ENCODE assay signal across 8 cellular contexts in the genomic region with DNA sequence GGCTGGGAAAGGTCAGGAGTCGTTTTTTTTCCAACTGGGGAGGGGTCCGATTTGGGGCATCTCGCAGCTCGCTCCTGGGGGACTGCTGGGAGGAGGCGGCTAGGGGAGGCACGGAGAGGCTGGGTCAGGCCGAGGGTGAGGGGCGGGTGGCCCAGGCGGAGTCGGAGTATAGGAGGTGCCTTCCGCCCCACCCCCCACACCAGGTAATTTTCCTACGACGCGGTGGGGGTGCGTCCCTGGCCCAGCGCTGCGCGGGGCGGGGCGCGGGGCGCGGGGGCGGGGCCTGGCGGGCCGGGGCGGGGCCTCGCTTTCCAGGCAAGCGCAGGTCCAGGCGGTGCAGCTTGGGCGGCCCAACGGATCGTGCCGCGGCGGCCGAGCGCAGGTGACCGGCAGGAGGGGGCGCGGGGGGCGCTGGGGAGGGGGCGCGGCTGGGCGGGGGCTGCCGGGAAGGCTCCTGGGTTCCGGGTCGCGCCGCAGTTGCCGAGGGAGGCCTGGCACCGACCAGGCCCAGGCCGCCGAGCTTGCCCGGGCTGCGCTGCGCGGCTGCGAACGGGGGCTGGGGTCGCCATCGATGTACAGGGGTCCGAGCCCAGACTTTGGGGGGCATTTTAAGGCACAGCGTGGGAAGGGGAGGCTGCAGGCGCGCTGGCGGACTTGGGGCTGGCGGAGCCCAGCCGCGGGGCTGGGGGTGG. TPM values are rescaled to one million over a fixed set of nuclear protein-coding genes. Genes with fewer than 3 reads are reported as not detected.
DNase-seq lines count a peak whose midpoint lies in the region; ATAC-seq and TF ChIP-seq lines count a peak whose summit lies in the region.

A gene with protein sequence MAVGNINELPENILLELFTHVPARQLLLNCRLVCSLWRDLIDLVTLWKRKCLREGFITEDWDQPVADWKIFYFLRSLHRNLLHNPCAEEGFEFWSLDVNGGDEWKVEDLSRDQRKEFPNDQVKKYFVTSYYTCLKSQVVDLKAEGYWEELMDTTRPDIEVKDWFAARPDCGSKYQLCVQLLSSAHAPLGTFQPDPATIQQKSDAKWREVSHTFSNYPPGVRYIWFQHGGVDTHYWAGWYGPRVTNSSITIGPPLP (plus strand): TSS at position 307 of the 692 bp plus-strand sequence. CDS start 959 bp downstream, outside the sequence.

- peak within 1 kb of the TSS; percentile 65 for H3K27ac ChIP-seq in temporal lobe (ENCODE audit: low read depth, low read length)

- intact Hi-C loops in activated T-helper 1 cell treated with anti-CD3 and anti-CD28 coated beads, Interleukin-12 subunit alpha, Interleukin-12 subunit beta, Interleukin-2, Interleukin-4 antibody, amounts not matched to agents 30 ng/mL and 10 ng/mL and 1 ng/mL, durations not matched to agents 14 hours and 24 hours and 36 hours (cut with micrococcal nuclease): loop anchor here (1.0 to 5.0 kb wide), 5 partner anchors 10 to 253 kb away; a partner anchor contains a TSS

- peaks cover 8% of the 10 kb centered on the region for H3K36me3 Mint-ChIP-seq in activated T-helper 1 cell treated with anti-CD3 and anti-CD28 coated beads, Interleukin-12 subunit alpha, Interleukin-12 subunit beta, Interleukin-2, Interleukin-4 antibody, amounts not matched to agents 30 ng/mL and 10 ng/mL and 1 ng/mL, durations not matched to agents 14 hours and 24 hours and 36 hours (ENCODE audit: low read depth)
- no peaks in the 10 kb centered on the region for H3K36me3 Mint-ChIP-seq in neural crest cell (ENCODE audit: low read depth)

- TF ChIP-seq CTCF in fibroblast of the aortic adventitia (IDR thresholded peaks at IDR 0.05; ENCODE audit: insufficient read depth, low read length): no peak
- no peak for TF ChIP-seq CTCF in neural crest cell (conservative IDR thresholded peaks at IDR 0.05)

- H3K27me3 Mint-ChIP-seq in activated T-helper 1 cell treated with anti-CD3 and anti-CD28 coated beads, Interleukin-12 subunit alpha, Interleukin-12 subunit beta, Interleukin-2, Interleukin-4 antibody, amounts not matched to agents 30 ng/mL and 10 ng/mL and 1 ng/mL, durations not matched to agents 14 hours and 24 hours and 36 hours (ENCODE audit: insufficient read depth): peaks cover 16% of the 10 kb centered on the region
- H3K27me3 Mint-ChIP-seq in neural crest cell (ENCODE audit: low read depth): peaks cover 51% of the 10 kb centered on the region

- ATAC-seq in GM21737 (IDR thresholded peaks at IDR 0.05; ENCODE audit: unreplicated experiment): peak; percentile 75
- no peak for ATAC-seq in HG03378 (IDR thresholded peaks at IDR 0.05; ENCODE audit: unreplicated experiment)

- peaks cover 22% of the 10 kb centered on the region for H3K4me1 Mint-ChIP-seq in activated T-helper 1 cell treated with anti-CD3 and anti-CD28 coated beads, Interleukin-12 subunit alpha, Interleukin-12 subunit beta, Interleukin-2, Interleukin-4 antibody, amounts not matched to agents 30 ng/mL and 10 ng/mL and 1 ng/mL, durations not matched to agents 14 hours and 24 hours and 36 hours (ENCODE audit: low read depth)
- peaks cover 7% of the 10 kb centered on the region for H3K4me1 Mint-ChIP-seq in neural crest cell

- H3K4me3 ChIP-seq in fibroblast of the aortic adventitia (ENCODE audit: low read depth, low read length): peak within 1 kb of the TSS; percentile 78

- no peaks in the 10 kb centered on the region for H3K9me3 Mint-ChIP-seq in activated T-helper 1 cell treated with anti-CD3 and anti-CD28 coated beads, Interleukin-12 subunit alpha, Interleukin-12 subunit beta, Interleukin-2, Interleukin-4 antibody, amounts not matched to agents 30 ng/mL and 10 ng/mL and 1 ng/mL, durations not matched to agents 14 hours and 24 hours and 36 hours
- no peaks in the 10 kb centered on the region for H3K9me3 Mint-ChIP-seq in neural crest cell

- H3K4me3 Mint-ChIP-seq in activated T-helper 1 cell treated with anti-CD3 and anti-CD28 coated beads, Interleukin-12 subunit alpha, Interleukin-12 subunit beta, Interleukin-2, Interleukin-4 antibody, amounts not matched to agents 30 ng/mL and 10 ng/mL and 1 ng/mL, durations not matched to agents 14 hours and 24 hours and 36 hours: peak within 1 kb of the TSS; percentile 77
- peak within 1 kb of the TSS; percentile 79 for H3K4me3 Mint-ChIP-seq in neural crest cell

- peak; percentile 26 for DNase-seq in COR-L47 (lab: John Stamatoyannopoulos, UW)
- DNase-seq in NCI-H510A (lab: John Stamatoyannopoulos, UW): peak; percentile 82
- peak; percentile 41 for DNase-seq in activated T-helper 1 cell treated with anti-CD3 and anti-CD28 coated beads, Interleukin-12 subunit alpha, Interleukin-12 subunit beta, Interleukin-2, Interleukin-4 antibody, amounts not matched to agents 30 ng/mL and 10 ng/mL and 1 ng/mL, durations not matched to agents 14 hours and 24 hours and 36 hours (ENCODE audit: low spot score)
- no peak for DNase-seq in fibroblast of the aortic adventitia (ENCODE audit: low read depth)
- no peak for DNase-seq in neural crest cell (ENCODE audit: low read depth, low spot score)

- H3K27ac Mint-ChIP-seq in activated T-helper 1 cell treated with anti-CD3 and anti-CD28 coated beads, Interleukin-12 subunit alpha, Interleukin-12 subunit beta, Interleukin-2, Interleukin-4 antibody, amounts not matched to agents 30 ng/mL and 10 ng/mL and 1 ng/mL, durations not matched to agents 14 hours and 24 hours and 36 hours: no peak within 1 kb of the TSS
- no peak within 1 kb of the TSS for H3K27ac Mint-ChIP-seq in neural crest cell (ENCODE audit: unreplicated experiment)

RNA-seq across cellular contexts. Expression of the gene that starts here (rescaled TPM):
- 22.0 and 24.2 TPM in 2 replicates for total RNA-seq in activated T-helper 1 cell treated with anti-CD3 and anti-CD28 coated beads, Interleukin-12 subunit alpha, Interleukin-12 subunit beta, Interleukin-2, Interleukin-4 antibody, amounts not matched to agents 30 ng/mL and 10 ng/mL and 1 ng/mL, durations not matched to agents 14 hours and 24 hours and 36 hours
- total RNA-seq in fibroblast of the aortic adventitia (ENCODE audit: low replicate concordance): 8.1 and 16.0 TPM in 2 replicates
- total RNA-seq in neural crest cell: 9.7 and 10.7 TPM in 2 replicates
- 42.5 TPM for total RNA-seq in temporal lobe

Comparison
In these comparisons a context has a peak if more than half of its experiments do, and no peak if none do; other contexts are left out.
1. DNase-seq: peak in COR-L47 (single experiment), NCI-H510A (single experiment) and activated T-helper 1 cell treated with anti-CD3 and anti-CD28 coated beads, Interleukin-12 subunit alpha, Interleukin-12 subunit beta, Interleukin-2, Interleukin-4 antibody, amounts not matched to agents 30 ng/mL and 10 ng/mL and 1 ng/mL, durations not matched to agents 14 hours and 24 hours and 36 hours (single experiment); none in fibroblast of the aortic adventitia (single experiment) and neural crest cell (single experiment).